Comparison of ENCODE assay signal across 29 cellular contexts in genomic region chr10:110959379-110960332, GRCh38. TPM values are rescaled to one million over a fixed set of nuclear protein-coding genes. Genes with fewer than 3 reads are reported as not detected.
DNase-seq lines count a peak whose midpoint lies in the region; ATAC-seq and TF ChIP-seq lines count a peak whose summit lies in the region.
"Had no signal": no experiment of that assay in that cellular context is flagged by ENCODE, and none has a peak within 500 bp of the region (broad histone marks: within the 10 kb centered on the region; RNA-seq: fewer than 3 reads in every experiment).

No MANE protein-coding gene starts in this region.

- 20% methylated on average over 4 of the region's 4 CpGs for WGBS in right lobe of liver (ENCODE audit: insufficient coverage, low coverage, low lambda C conversion rate, missing lambda C conversion rate)
- 22 to 40% methylated on average over 4 of the region's 4 CpGs for WGBS in lower leg skin, 2 donors
- WGBS in mesenchymal stem cell = 83% methylated on average over 1 of the region's 4 CpGs
- 9 to 15% (median 10%) methylated on average over 4 of the region's 4 CpGs for WGBS in ovary, 3 donors

- H3K27me3 ChIP-seq in right lobe of liver = no peaks in the 10 kb centered on the region
- no peaks in the 10 kb centered on the region for H3K27me3 ChIP-seq in mesenchymal stem cell (ENCODE audit: control insufficient read depth in 1 of 2, insufficient read depth in 1 of 2, low read length in 2 of 2)
- no peaks in the 10 kb centered on the region for H3K27me3 ChIP-seq in ovary
- H3K27me3 ChIP-seq: breast epithelium, foreskin keratinocyte, heart right ventricle, testis had no signal

- no peak overlapping the region for H4K91ac ChIP-seq in mesenchymal stem cell (ENCODE audit: low read length)

- no peak overlapping the region for H2AK5ac ChIP-seq in mesenchymal stem cell (ENCODE audit: low read length, severe bottlenecking)

- H3K4me2 ChIP-seq in mesenchymal stem cell (ENCODE audit: low read length, poor library complexity, severe bottlenecking) = no peak overlapping the region
- H3K4me2 ChIP-seq: GM23338, SK-N-SH had no signal

- peak; percentile 54 to 63 (median 56) for ATAC-seq in right lobe of liver
- ATAC-seq: activated CD8-positive, alpha-beta T cell treated with anti-CD3 and anti-CD28 coated beads for 36 hours; foreskin keratinocyte; GM23338 had no signal

- H2BK5ac ChIP-seq in mesenchymal stem cell (ENCODE audit: low read depth, low read length, poor library complexity, severe bottlenecking) = no peak overlapping the region

- H3K4me3 ChIP-seq in right lobe of liver (no peak overlapping the region), lower leg skin (ENCODE audit: low read depth, poor library complexity, severe bottlenecking) (no peak overlapping the region), mesenchymal stem cell (ENCODE audit: insufficient read depth in 1 of 2, low read depth in 1 of 2, low read length in 2 of 2) (no peak overlapping the region), ovary (no peak overlapping the region)
- H3K4me3 ChIP-seq: breast epithelium, GM23338, heart right ventricle, testis had no signal

- TF ChIP-seq POLR2A in right lobe of liver (IDR thresholded peaks at IDR 0.05) (no peak), lower leg skin (IDR thresholded peaks at IDR 0.05) (no peak), ovary (IDR thresholded peaks at IDR 0.05) (no peak)

- H3K36me3 ChIP-seq in right lobe of liver (no peaks in the 10 kb centered on the region), mesenchymal stem cell (ENCODE audit: control insufficient read depth in 1 of 2, insufficient read depth in 2 of 2, low read depth in 1 of 2, low read length in 2 of 2) (peaks cover 0 to 2% of the 10 kb centered on the region in 2 experiments), ovary (no peaks in the 10 kb centered on the region)
- H3K36me3 ChIP-seq: breast epithelium had no signal

- intact Hi-C loops in right lobe of liver (cut with DNase I) (no loop called here), lower leg skin (cut with DNase I; ENCODE audit: low total_unique reads) (no loop called here), ovary (cut with DNase I) (no loop called here)

- no peak overlapping the region for H3K14ac ChIP-seq in mesenchymal stem cell (ENCODE audit: low read length in 2 of 2)

- no peak overlapping the region for H3K4ac ChIP-seq in mesenchymal stem cell (ENCODE audit: low read depth in 1 of 2, low read length in 2 of 2)

- H3K4me1 ChIP-seq in right lobe of liver (peaks cover 0 to 28% (median 13%) of the 10 kb centered on the region in 4 donors), mesenchymal stem cell (ENCODE audit: control insufficient read depth, insufficient read depth, low read depth, low read length) (no peaks in the 10 kb centered on the region), ovary (ENCODE audit: insufficient read depth) (peaks cover 2% of the 10 kb centered on the region)
- H3K4me1 ChIP-seq: breast epithelium, Caco-2, foreskin keratinocyte had no signal

- TF ChIP-seq EP300 in ovary (IDR thresholded peaks at IDR 0.05) = no peak

- peak; percentile 29 for DNase-seq in G401 (ENCODE audit: low spot score)
- DNase-seq in NCI-H1048 (lab: John Stamatoyannopoulos, UW) = peak; percentile 17
- DNase-seq in fibroblast of gingiva (ENCODE audit: low read depth) = peak; percentile 4
- DNase-seq in right lobe of liver = no peak
- no peak for DNase-seq in retina
- DNase-seq in lower leg skin (ENCODE audit: low spot score in 2 of 2) = no peak
- no peak for DNase-seq in mesenchymal stem cell
- DNase-seq in ovary = no peak
- DNase-seq: activated CD8-positive, alpha-beta T cell treated with anti-CD3 and anti-CD28 coated beads for 36 hours; activated naive CD4-positive, alpha-beta T cell treated with anti-CD3 and anti-CD28 coated beads, Interleukin-2, amount 50 U/mL, for 16 hours; amygdala; Caco-2; DMS53; foreskin keratinocyte; GDM1; heart right ventricle; HFFc6; kidney glomerular epithelial cell; NCI-H1092 treated with DMSO at 0.1 percent for 48 hours; NCI-H187 treated with DMSO at 0.1 percent for 48 hours; NCI-H524 treated with DMSO at 0.1 percent for 48 hours; OCI-M1; SK-N-SH; stimulated activated CD4-positive, alpha-beta T cell treated with anti-CD3 and anti-CD28 coated beads, Interleukin-1b, Interleukin-23, amount 100 ng/mL, for 48 hours; stimulated activated naive CD4-positive, alpha-beta T cell treated with Interleukin-2 at 50 U/mL for 16 hours; testis had no signal

- H3K79me1 ChIP-seq in mesenchymal stem cell (replicated peaks; ENCODE audit: low read length, poor library complexity, severe bottlenecking) = peaks cover 14% of the 10 kb centered on the region

- H3K9me3 ChIP-seq in right lobe of liver (no peaks in the 10 kb centered on the region), mesenchymal stem cell (ENCODE audit: control insufficient read depth, low read length) (no peaks in the 10 kb centered on the region), ovary (no peaks in the 10 kb centered on the region)
- H3K9me3 ChIP-seq: breast epithelium, Caco-2, heart right ventricle, SK-N-SH, testis had no signal

- no peak for TF ChIP-seq CTCF in right lobe of liver (IDR thresholded peaks at IDR 0.05)
- TF ChIP-seq CTCF in lower leg skin (IDR thresholded peaks at IDR 0.05) = no peak
- TF ChIP-seq CTCF in ovary (IDR thresholded peaks at IDR 0.05) = no peak

- H3K27ac ChIP-seq in right lobe of liver (peak overlapping the region in 2 of 3 donors; percentile 11 to 17), mesenchymal stem cell (ENCODE audit: low read length, poor library complexity, severe bottlenecking) (no peak overlapping the region), ovary (no peak overlapping the region)
- H3K27ac ChIP-seq: breast epithelium, foreskin keratinocyte, parathyroid adenoma, testis had no signal

- H2BK12ac ChIP-seq in mesenchymal stem cell (ENCODE audit: low read length in 2 of 2) = no peak overlapping the region

- in situ Hi-C loops in G401 (cut with HindIII; ENCODE audit: low sequenced_read_pairs) = no loop called here

- H3K23ac ChIP-seq in mesenchymal stem cell (ENCODE audit: low read length in 2 of 2) = no peak overlapping the region

- no peak overlapping the region for H2BK15ac ChIP-seq in mesenchymal stem cell (ENCODE audit: low read depth, poor library complexity, severe bottlenecking)

- H2AFZ ChIP-seq in mesenchymal stem cell (ENCODE audit: low read depth, low read length) = no peak overlapping the region
- H2AFZ ChIP-seq: GM23338, parathyroid adenoma had no signal

- H3K9ac ChIP-seq in mesenchymal stem cell (ENCODE audit: low read length) = no peak overlapping the region
- H3K9ac ChIP-seq: parathyroid adenoma, SK-N-SH had no signal

- H3K18ac ChIP-seq in mesenchymal stem cell (ENCODE audit: low read depth in 1 of 2, low read length in 2 of 2) = no peak overlapping the region

- H4K8ac ChIP-seq in mesenchymal stem cell (ENCODE audit: low read length) = no peak overlapping the region

- no peak overlapping the region for H2BK120ac ChIP-seq in mesenchymal stem cell (ENCODE audit: low read depth, low read length)

RNA-seq across cellular contexts. Expression of gene SHOC2, which starts 40.3 kb away (rescaled TPM):
- 9.4 and 14.2 TPM in 2 replicates for total RNA-seq in G401 (2014; rRNA removed; shearing (Covaris generic))
- 10 to 100 TPM; 16.0 to 28.6 (median 22.2) TPM for total RNA-seq in right lobe of liver
- total RNA-seq in lower leg skin = 10 to 100 TPM; 28.4 to 41.9 (median 36.2) TPM
- polyA plus RNA-seq in mesenchymal stem cell (2013, experiment 1 of 2) = 35.4 TPM
- polyA plus RNA-seq in mesenchymal stem cell (2013, experiment 2 of 2) = 37.1 TPM
- 10 to 100 TPM; 34.1 to 91.2 (median 67.7) TPM for total RNA-seq in ovary
- polyA plus RNA-seq in ovary = 10 to 100 TPM; 19.4 to 33.8 TPM

RNA-seq across cellular contexts. Expression of gene BBIP1, which starts 40.7 kb away (rescaled TPM):
- total RNA-seq in G401 (2014; rRNA removed; shearing (Covaris generic)) = 18.7 and 20.5 TPM in 2 replicates
- 10 to 100 TPM in 5 of 6 experiments, 1 to 10 TPM in 1; 9.4 to 15.7 (median 11.5) TPM for total RNA-seq in right lobe of liver
- 10 to 100 TPM in 1 of 4 donors, 1 to 10 TPM in 3; 6.0 to 10.3 (median 8.9) TPM for total RNA-seq in lower leg skin
- 42.1 TPM for polyA plus RNA-seq in mesenchymal stem cell (2013, experiment 1 of 2)
- polyA plus RNA-seq in mesenchymal stem cell (2013, experiment 2 of 2) = 44.6 TPM
- 10 to 100 TPM; 23.0 to 40.5 (median 30.5) TPM for total RNA-seq in ovary
- 10 to 100 TPM; 22.0 to 30.5 TPM for polyA plus RNA-seq in ovary

Comparison
In these comparisons a context has a peak if more than half of its experiments do, and no peak if none do; other contexts are left out.
1. DNase-seq: peak in G401 (single experiment), NCI-H1048 (single experiment) and fibroblast of gingiva (single experiment); none in right lobe of liver (0 of 3), retina (single experiment), lower leg skin (0 of 2), mesenchymal stem cell (single experiment) and ovary (0 of 5).
2. H3K27ac ChIP-seq: peak in right lobe of liver (2 of 3); none in mesenchymal stem cell (single experiment) and ovary (0 of 2).